In the genomic region with DNA sequence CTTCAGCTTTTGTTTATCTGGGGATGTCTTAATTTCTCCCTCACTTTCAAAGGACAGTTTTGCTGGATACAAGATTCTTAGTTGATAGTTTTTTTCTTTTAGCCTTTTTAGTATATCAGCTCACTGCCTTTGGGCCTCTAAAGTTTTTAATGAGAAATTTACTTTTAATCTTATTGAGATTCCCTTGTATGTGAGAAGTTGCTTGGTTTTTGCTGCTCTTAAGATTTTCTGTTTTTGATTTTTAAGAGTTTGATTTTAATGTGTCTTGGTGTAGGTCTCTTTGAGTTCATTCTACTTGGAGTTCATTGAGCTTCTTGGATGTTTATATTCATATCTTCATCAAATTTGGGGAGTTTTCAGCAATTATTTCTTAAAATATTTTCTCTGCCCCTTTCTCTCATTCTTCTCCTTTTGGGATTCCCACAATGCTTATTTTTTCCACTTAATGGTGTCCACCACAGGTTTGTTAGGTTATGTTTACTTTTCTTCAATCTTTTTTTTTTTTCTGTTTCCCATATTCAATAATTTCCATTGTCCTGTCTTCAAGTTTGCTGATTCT, we compare ENCODE assay signal across 9 cellular contexts. TPM values are rescaled to one million over a fixed set of nuclear protein-coding genes. Genes with fewer than 3 reads are reported as not detected.
"Had no signal": no experiment of that assay in that cellular context is flagged by ENCODE, and none has a peak within 500 bp of the region (broad histone marks: within the 10 kb centered on the region; RNA-seq: fewer than 3 reads in every experiment).

No MANE protein-coding gene starts in this region.

- FAIRE-seq: G401.6, GM12878, GM12891, GM12892, GM18507, GM19239 had no signal

- ATAC-seq: GM12878 had no signal

- H3K4me3 ChIP-seq: GM12878 had no signal

- DNase-seq: GDM1, GF-D8 had no signal

RNA-seq across cellular contexts. Expression of a gene that starts 19.6 kb away (rescaled TPM):
- total RNA-seq: G401, GM12878 had no signal
- polyA plus RNA-seq: GM12878 had no signal
